In the genomic region with DNA sequence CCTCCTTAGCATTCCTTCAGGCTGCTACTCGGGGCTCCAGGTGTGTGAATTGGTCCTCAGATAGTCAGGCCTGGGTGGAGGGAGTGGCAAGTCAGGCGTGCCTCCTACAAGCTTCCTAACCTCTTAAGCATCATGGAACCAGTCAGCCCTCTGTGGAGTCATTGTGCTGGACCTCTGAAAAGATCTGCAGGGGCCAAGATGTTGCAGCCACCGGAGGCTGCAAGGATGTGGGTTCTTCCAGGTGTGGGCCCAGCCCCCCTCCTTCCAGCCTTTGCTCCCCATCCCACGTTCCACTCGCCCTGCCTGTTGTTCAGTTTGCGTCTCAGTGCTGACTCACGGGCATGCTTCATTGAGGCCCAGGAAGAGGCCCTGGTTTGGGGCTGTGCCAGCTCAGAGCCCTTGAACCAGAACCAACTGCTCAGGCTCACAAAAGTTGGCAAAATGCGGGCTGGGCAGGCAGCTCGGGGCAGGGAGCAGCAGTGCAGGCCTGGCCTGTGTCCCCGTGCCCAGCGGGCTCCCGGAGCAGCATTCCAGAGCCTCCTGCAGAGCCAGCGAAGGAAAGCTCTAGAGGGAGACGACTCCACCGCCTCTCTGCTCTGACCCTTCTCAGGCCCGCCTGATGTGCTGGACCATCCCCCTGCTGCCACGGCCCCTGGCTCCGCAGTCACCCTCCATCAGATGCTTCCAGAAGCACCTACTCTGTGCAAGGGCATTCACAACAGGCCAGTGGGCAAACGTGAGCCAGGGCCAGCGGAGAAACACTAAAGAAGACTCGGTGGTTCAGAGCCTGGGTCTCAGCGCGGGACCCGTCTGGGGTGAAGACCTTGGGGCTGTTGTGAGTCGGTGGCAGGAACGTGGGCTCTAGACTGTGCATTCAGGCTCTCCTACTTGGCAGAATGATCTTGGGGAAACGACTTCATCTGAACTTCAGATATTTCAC, we compare ENCODE assay signal across 1 cellular context.
TF ChIP-seq lines count a peak whose summit lies in the region.

No MANE protein-coding gene starts in this region.

TF ChIP-seq in HEK293, 187 proteins besides CTCF, POLR2A, EP300 and RAD21 (continued from another document):
- TF ChIP-seq, protein P1, sequence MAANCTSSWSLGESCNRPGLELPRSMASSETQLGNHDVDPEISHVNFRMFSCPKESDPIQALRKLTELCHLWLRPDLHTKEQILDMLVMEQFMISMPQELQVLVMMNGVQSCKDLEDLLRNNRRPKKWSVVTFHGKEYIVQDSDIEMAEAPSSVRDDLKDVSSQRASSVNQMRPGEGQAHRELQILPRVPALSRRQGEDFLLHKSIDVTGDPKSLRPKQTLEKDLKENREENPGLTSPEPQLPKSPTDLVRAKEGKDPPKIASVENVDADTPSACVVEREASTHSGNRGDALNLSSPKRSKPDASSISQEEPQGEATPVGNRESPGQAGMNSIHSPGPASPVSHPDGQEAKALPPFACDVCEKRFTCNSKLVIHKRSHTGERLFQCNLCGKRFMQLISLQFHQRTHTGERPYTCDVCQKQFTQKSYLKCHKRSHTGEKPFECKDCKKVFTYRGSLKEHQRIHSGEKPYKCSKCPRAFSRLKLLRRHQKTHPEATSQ (tag by site-specific recombination; IDR thresholded peaks at IDR 0.05) = no peak
- TF ChIP-seq ZNF155 (tag by site-specific recombination; IDR thresholded peaks at IDR 0.05) = no peak
- TF ChIP-seq, protein P2, sequence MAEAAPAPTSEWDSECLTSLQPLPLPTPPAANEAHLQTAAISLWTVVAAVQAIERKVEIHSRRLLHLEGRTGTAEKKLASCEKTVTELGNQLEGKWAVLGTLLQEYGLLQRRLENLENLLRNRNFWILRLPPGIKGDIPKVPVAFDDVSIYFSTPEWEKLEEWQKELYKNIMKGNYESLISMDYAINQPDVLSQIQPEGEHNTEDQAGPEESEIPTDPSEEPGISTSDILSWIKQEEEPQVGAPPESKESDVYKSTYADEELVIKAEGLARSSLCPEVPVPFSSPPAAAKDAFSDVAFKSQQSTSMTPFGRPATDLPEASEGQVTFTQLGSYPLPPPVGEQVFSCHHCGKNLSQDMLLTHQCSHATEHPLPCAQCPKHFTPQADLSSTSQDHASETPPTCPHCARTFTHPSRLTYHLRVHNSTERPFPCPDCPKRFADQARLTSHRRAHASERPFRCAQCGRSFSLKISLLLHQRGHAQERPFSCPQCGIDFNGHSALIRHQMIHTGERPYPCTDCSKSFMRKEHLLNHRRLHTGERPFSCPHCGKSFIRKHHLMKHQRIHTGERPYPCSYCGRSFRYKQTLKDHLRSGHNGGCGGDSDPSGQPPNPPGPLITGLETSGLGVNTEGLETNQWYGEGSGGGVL (tag by site-specific recombination; IDR thresholded peaks at IDR 0.05) = peak; percentile 23; the same call in 1 of the 2 replicates
- peak; percentile 71 for TF ChIP-seq ZBTB20 (tag by site-specific recombination; IDR thresholded peaks at IDR 0.05)
- no peak for TF ChIP-seq ZNF404 (tag by site-specific recombination; IDR thresholded peaks at IDR 0.05)
- no peak for TF ChIP-seq IKZF3 (tag by site-specific recombination; IDR thresholded peaks at IDR 0.05)
- TF ChIP-seq ZNF16 (tag by site-specific recombination; IDR thresholded peaks at IDR 0.05; ENCODE audit: low read depth) = no peak
- TF ChIP-seq REPIN1 (tag by site-specific recombination; IDR thresholded peaks at IDR 0.05; ENCODE audit: low read depth) = no peak
